ENCODE assay signal across 8 cellular contexts in the genomic region with DNA sequence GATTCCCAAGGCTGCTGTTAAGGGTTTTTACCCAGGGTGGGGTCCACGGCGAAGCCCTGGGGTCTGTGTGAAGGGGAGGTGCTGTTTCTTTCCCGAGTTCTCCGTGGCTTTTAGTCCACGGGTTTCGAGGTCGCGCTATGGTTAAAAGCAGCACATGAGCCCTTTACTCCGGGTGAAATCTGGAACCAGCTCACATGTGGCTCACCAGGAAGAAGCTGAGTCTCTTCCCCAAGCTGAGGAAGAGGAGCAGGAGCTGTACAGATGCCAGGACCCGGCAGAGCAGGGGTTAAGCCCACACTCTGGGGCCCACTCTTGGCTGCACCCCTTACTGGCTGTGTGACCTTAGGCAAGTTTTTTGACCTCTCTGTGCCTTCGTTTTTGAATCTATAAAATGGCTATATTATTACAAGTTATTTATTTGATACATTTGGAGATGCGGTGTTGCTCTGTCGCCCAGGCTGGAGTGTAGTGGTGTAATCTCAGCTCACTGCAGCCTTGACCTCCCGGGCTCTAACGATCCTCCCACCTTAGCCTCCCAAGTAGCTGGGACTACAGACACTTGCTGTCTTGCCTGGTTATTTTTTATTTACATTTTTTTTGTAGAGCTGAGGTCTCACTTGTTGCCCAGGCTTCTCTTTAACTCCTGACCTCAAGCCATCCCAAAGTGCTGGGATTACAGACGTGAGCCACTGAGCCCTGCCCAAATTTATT.
A peak's percentile ranks its signal among the peaks of the same experiment; 100 is the strongest.
DNase-seq lines count a peak whose midpoint lies in the region; ATAC-seq and TF ChIP-seq lines count a peak whose summit lies in the region.

No MANE protein-coding gene starts in this region.

- TF ChIP-seq POLR2A in right lobe of liver (IDR thresholded peaks at IDR 0.05): no peak

- TF ChIP-seq CTCF in colonic mucosa (IDR thresholded peaks at IDR 0.05) (no peak), right lobe of liver (IDR thresholded peaks at IDR 0.05) (no peak), type B pancreatic cell (conservative IDR thresholded peaks at IDR 0.05) (no peak)

- no peaks in the 10 kb centered on the region for H3K4me1 ChIP-seq in colonic mucosa
- H3K4me1 ChIP-seq in right lobe of liver: peaks cover 0 to 4% (median 0%) of the 10 kb centered on the region in 4 donors

- peaks cover 5% of the 10 kb centered on the region for H3K4me1 Mint-ChIP-seq in type B pancreatic cell (ENCODE audit: unreplicated experiment)

- H3K9ac ChIP-seq in colonic mucosa (ENCODE audit: low read depth in 2 of 2, low read length in 2 of 2): peak overlapping the region; percentile 60 to 66

- H3K4me3 Mint-ChIP-seq in type B pancreatic cell: peak overlapping the region; percentile 71

- H3K27ac Mint-ChIP-seq in type B pancreatic cell: no peak overlapping the region

- no peaks in the 10 kb centered on the region for H3K9me3 ChIP-seq in colonic mucosa
- no peaks in the 10 kb centered on the region for H3K9me3 ChIP-seq in right lobe of liver

- peak; percentile 12 for DNase-seq in HK-2 (ENCODE audit: unreplicated experiment)
- DNase-seq in colonic mucosa: no peak
- no peak for DNase-seq in right lobe of liver
- DNase-seq in type B pancreatic cell (ENCODE audit: extremely low spot score, unreplicated experiment): no peak
- DNase-seq in NOMO-1 (lab: John Stamatoyannopoulos, UW; ENCODE audit: unreplicated experiment in 2 of 2): no peak
- DNase-seq in stimulated activated CD4-positive, alpha-beta T cell treated with anti-CD3 and anti-CD28 coated beads, Interleukin-2, amount 100 ng/mL, for 24 hours: no peak
- no peak for DNase-seq in NCI-H748 treated with DMSO at 0.1 percent for 48 hours (lab: John Stamatoyannopoulos, UW)
- DNase-seq in SKM-1 treated with dmso at 0.1 percent for 144 hours (lab: John Stamatoyannopoulos, UW; ENCODE audit: unreplicated experiment): no peak

- H3K9me3 Mint-ChIP-seq in type B pancreatic cell: peaks cover 4% of the 10 kb centered on the region

- WGBS in right lobe of liver (ENCODE audit: insufficient coverage, low coverage, low lambda C conversion rate, missing lambda C conversion rate): 26% methylated on average over 14 of the region's 16 CpGs

- H3K36me3 Mint-ChIP-seq in type B pancreatic cell: no peaks in the 10 kb centered on the region

- H3K27me3 ChIP-seq in colonic mucosa (no peaks in the 10 kb centered on the region), right lobe of liver (no peaks in the 10 kb centered on the region)

- H3K27me3 Mint-ChIP-seq in type B pancreatic cell: peaks cover 63% of the 10 kb centered on the region

- intact Hi-C loops in colonic mucosa (cut with DNase I) (loop anchor here (2.0 to 10.0 kb wide), 2 partner anchors 71 to 1413 kb away; no protein-coding TSS in a partner anchor), right lobe of liver (cut with DNase I) (loop anchor here in 1 of 2 donors (10.0 kb wide), 1 partner anchor 73 kb away; no protein-coding TSS in a partner anchor)

- H3K4me3 ChIP-seq in colonic mucosa: peak overlapping the region; percentile 37
- H3K4me3 ChIP-seq in right lobe of liver: peak overlapping the region; percentile 13 to 51 (median 50)

- ATAC-seq in right lobe of liver: peak in 3 of 4 donors; percentile 38 to 61 (median 42)

- H3K36me3 ChIP-seq in colonic mucosa: no peaks in the 10 kb centered on the region
- H3K36me3 ChIP-seq in right lobe of liver: no peaks in the 10 kb centered on the region

- H3K27ac ChIP-seq in colonic mucosa: no peak overlapping the region
- no peak overlapping the region for H3K27ac ChIP-seq in right lobe of liver
